Comparison of ENCODE assay signal across 8 cellular contexts in the genomic region with DNA sequence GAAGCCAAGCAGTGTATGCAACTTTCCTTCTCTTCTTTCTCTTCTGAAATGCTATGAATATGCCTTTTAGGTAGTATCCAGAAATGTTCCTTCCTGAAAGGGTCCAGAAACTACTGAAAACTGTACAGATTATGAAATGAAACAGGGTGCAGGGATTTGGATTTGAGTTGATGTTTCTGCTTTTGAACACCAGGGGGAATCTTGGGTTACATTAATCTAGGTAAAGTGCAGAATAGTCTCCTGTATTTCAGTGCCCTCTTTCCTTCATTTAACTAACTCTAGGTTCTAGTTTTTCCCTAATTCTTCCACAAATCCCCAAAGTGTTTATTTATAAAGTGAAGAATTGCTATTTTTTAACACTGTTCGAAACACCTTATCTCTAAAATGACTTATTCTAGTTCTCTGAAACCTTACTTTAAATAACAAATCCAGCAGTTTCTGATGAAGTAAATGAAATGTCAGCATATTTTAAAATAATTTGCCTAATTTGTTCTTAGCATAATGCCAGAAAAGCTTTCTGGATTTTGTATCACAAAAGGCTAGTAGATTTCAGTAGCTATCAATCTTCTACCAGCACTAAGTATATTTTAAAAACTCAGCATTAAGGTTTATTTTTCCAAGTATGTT.
DNase-seq lines count a peak whose midpoint lies in the region; ATAC-seq and TF ChIP-seq lines count a peak whose summit lies in the region.

No MANE protein-coding gene starts in this region.

- H3K9me3 ChIP-seq in Loucy (ENCODE audit: insufficient read depth, low read depth, low read length) (no peaks in the 10 kb centered on the region), osteoblast (ENCODE audit: low read depth, low read length) (no peaks in the 10 kb centered on the region), MG63 (no peaks in the 10 kb centered on the region)

- no peak overlapping the region for H3K4me2 ChIP-seq in Loucy (ENCODE audit: low read depth, low read length, poor library complexity, severe bottlenecking)
- no peak overlapping the region for H3K4me2 ChIP-seq in osteoblast (ENCODE audit: insufficient read depth, low read length)

- no peaks in the 10 kb centered on the region for H3K79me2 ChIP-seq in Loucy (ENCODE audit: insufficient read depth, low read length)
- H3K79me2 ChIP-seq in osteoblast (ENCODE audit: insufficient read depth, low read length): no peaks in the 10 kb centered on the region

- H4K20me1 ChIP-seq in Loucy (ENCODE audit: insufficient read depth, low read length, poor library complexity, severe bottlenecking): no peaks in the 10 kb centered on the region
- no peaks in the 10 kb centered on the region for H4K20me1 ChIP-seq in osteoblast (ENCODE audit: insufficient read depth, low read length)

- peak; percentile 80 for TF ChIP-seq CTCF in 22Rv1 (IDR thresholded peaks at IDR 0.05)
- TF ChIP-seq CTCF in Loucy (conservative IDR thresholded peaks at IDR 0.05; ENCODE audit: low read length): peak; percentile 65
- TF ChIP-seq CTCF in brain microvascular endothelial cell (IDR thresholded peaks at IDR 0.05; ENCODE audit: low read depth, low read length, missing control alignments): peak; percentile 52
- peak; percentile 55 for TF ChIP-seq CTCF in osteoblast (IDR thresholded peaks at IDR 0.05; ENCODE audit: extremely low read depth, low read depth, low read length)

- peak; percentile 75 for ATAC-seq in GM18858 (IDR thresholded peaks at IDR 0.05; ENCODE audit: unreplicated experiment)
- no peak for ATAC-seq in HG02642 (IDR thresholded peaks at IDR 0.05; ENCODE audit: poor library complexity, unreplicated experiment)

- H3K9ac ChIP-seq in Loucy (ENCODE audit: low read depth, low read length, poor library complexity, severe bottlenecking): no peak overlapping the region

- H3K27ac ChIP-seq in 22Rv1 (no peak overlapping the region), brain microvascular endothelial cell (no peak overlapping the region), osteoblast (ENCODE audit: low read depth, low read length) (no peak overlapping the region)

- no peaks in the 10 kb centered on the region for H3K9me2 ChIP-seq in Loucy (replicated peaks; ENCODE audit: low read depth, low read length)

- H2AFZ ChIP-seq in Loucy (ENCODE audit: low read length) (0 out of 2 replicates have a peak overlapping the region, but pooled peaks have one; percentile 25), osteoblast (ENCODE audit: low read length) (no peak overlapping the region)

- H3F3A ChIP-seq in Loucy (ENCODE audit: low read depth): no peaks in the 10 kb centered on the region

- no peak overlapping the region for H3K4me3 ChIP-seq in Loucy (ENCODE audit: low read length, poor library complexity, severe bottlenecking)
- no peak overlapping the region for H3K4me3 ChIP-seq in brain microvascular endothelial cell (ENCODE audit: low read depth, low read length)
- H3K4me3 ChIP-seq in osteoblast (ENCODE audit: insufficient read depth, low read length): no peak overlapping the region
- H3K4me3 ChIP-seq in MG63: no peak overlapping the region

- H3K27me3 ChIP-seq in Loucy (ENCODE audit: insufficient read depth, low read length, poor library complexity, severe bottlenecking) (no peaks in the 10 kb centered on the region), brain microvascular endothelial cell (replicated peaks) (no peaks in the 10 kb centered on the region), osteoblast (ENCODE audit: insufficient read depth, low read length) (no peaks in the 10 kb centered on the region), MG63 (no peaks in the 10 kb centered on the region)

- H3K4me1 ChIP-seq in Loucy (ENCODE audit: insufficient read depth, low read length, poor library complexity, severe bottlenecking): no peaks in the 10 kb centered on the region
- no peaks in the 10 kb centered on the region for H3K4me1 ChIP-seq in osteoblast (ENCODE audit: insufficient read depth, low read length)

- H3K36me3 ChIP-seq in Loucy (ENCODE audit: insufficient read depth, low read length) (no peaks in the 10 kb centered on the region), brain microvascular endothelial cell (replicated peaks) (no peaks in the 10 kb centered on the region), osteoblast (ENCODE audit: insufficient read depth, low read length) (no peaks in the 10 kb centered on the region), MG63 (no peaks in the 10 kb centered on the region)

- DNase-seq in brain microvascular endothelial cell (no peak), osteoblast (ENCODE audit: insufficient read length, low spot score, missing footprints) (no peak), MG63 (no peak), NCI-H146 treated with DMSO at 0.1 percent for 48 hours (lab: John Stamatoyannopoulos, UW; ENCODE audit: unreplicated experiment) (no peak)

- in situ Hi-C loops in brain microvascular endothelial cell (cut with HindIII; ENCODE audit: low pct_ligation_motif_present, low sequenced_read_pairs): no loop called here
